29 cellular contexts compared by ENCODE assay signal in genomic region chr1:117275055-117275454, GRCh38.
DNase-seq lines count a peak whose midpoint lies in the region; ATAC-seq and TF ChIP-seq lines count a peak whose summit lies in the region.
"Had no signal": no experiment of that assay in that cellular context is flagged by ENCODE, and none has a peak within 500 bp of the region (broad histone marks: within the 10 kb centered on the region; RNA-seq: fewer than 3 reads in every experiment).

No MANE protein-coding gene starts in this region.

- H3K27me3 Mint-ChIP-seq in activated CD4-positive, alpha-beta T cell treated with anti-CD3 and anti-CD28 coated beads for 36 hours, result no peaks in the 10 kb centered on the region
- peaks cover 4% of the 10 kb centered on the region for H3K27me3 Mint-ChIP-seq in activated T-helper 17 cell treated with anti-CD3 and anti-CD28 coated beads, Interleukin-2, amount 50 U/mL, for 72 hours
- H3K27me3 Mint-ChIP-seq in stimulated activated memory B cell treated with anti-CD40 and anti-IgM and Interleukin-4, amounts not matched to agents 10 μg/mL and 1 μg/mL and 100 μg/mL, for 72 hours, result no peaks in the 10 kb centered on the region

- H3K9me3 ChIP-seq in PC-9 (ENCODE audit: insufficient read depth, low read depth), result no peaks in the 10 kb centered on the region; the same call in 1 of the 2 replicates
- H3K9me3 ChIP-seq: neutrophil, testis, uterus had no signal

- no peak overlapping the region for H2AFZ ChIP-seq in PC-9

- no peak for TF ChIP-seq CTCF in foreskin fibroblast (IDR thresholded peaks at IDR 0.05; ENCODE audit: low read depth, low read length)
- TF ChIP-seq CTCF in PC-9 (conservative IDR thresholded peaks at IDR 0.05), result no peak

- CTCF ChIA-PET in activated CD4-positive, alpha-beta T cell treated with anti-CD3 and anti-CD28 coated beads for 36 hours (lab: Charles Lee), result interaction anchor here (1.3 to 1.7 kb wide), 2 partner anchors 10 to 11 kb away, joined by 3 to 6 read pairs; no protein-coding TSS in a partner anchor
- CTCF ChIA-PET in PC-9 (lab: Charles Lee), result interaction anchor here (0.6 kb wide), 1 partner anchor 193 kb away, joined by 4 read pairs; no protein-coding TSS in a partner anchor

- H3K27me3 ChIP-seq in PC-9 (ENCODE audit: insufficient read depth, low read depth), result no peaks in the 10 kb centered on the region
- H3K27me3 ChIP-seq: gastroesophageal sphincter, neutrophil, testis, uterus had no signal

- no peaks in the 10 kb centered on the region for H3K4me1 Mint-ChIP-seq in activated CD4-positive, alpha-beta T cell treated with anti-CD3 and anti-CD28 coated beads for 36 hours
- H3K4me1 Mint-ChIP-seq in activated T-helper 17 cell treated with anti-CD3 and anti-CD28 coated beads, Interleukin-2, amount 50 U/mL, for 72 hours, result peaks cover 4% of the 10 kb centered on the region
- H3K4me1 Mint-ChIP-seq in stimulated activated memory B cell treated with anti-CD40 and anti-IgM and Interleukin-4, amounts not matched to agents 10 μg/mL and 1 μg/mL and 100 μg/mL, for 72 hours, result no peaks in the 10 kb centered on the region

- ATAC-seq in activated CD4-positive, alpha-beta T cell treated with anti-CD3 and anti-CD28 coated beads for 36 hours, result peak; percentile 57
- peak; percentile 74 for ATAC-seq in activated T-helper 17 cell treated with anti-CD3 and anti-CD28 coated beads, Interleukin-2, amount 50 U/mL, for 72 hours (replicated peaks)
- no peak for ATAC-seq in HG03135 (IDR thresholded peaks at IDR 0.05; ENCODE audit: unreplicated experiment)
- no peak for ATAC-seq in stimulated activated memory B cell treated with anti-CD40 and anti-IgM and Interleukin-4, amounts not matched to agents 10 μg/mL and 1 μg/mL and 100 μg/mL, for 72 hours
- ATAC-seq: effector memory CD8-positive, alpha-beta T cell; gastroesophageal sphincter; Panc1 had no signal

- H3K27ac Mint-ChIP-seq in activated CD4-positive, alpha-beta T cell treated with anti-CD3 and anti-CD28 coated beads for 36 hours, result no peak overlapping the region
- H3K27ac Mint-ChIP-seq in activated T-helper 17 cell treated with anti-CD3 and anti-CD28 coated beads, Interleukin-2, amount 50 U/mL, for 72 hours, result no peak overlapping the region
- H3K27ac Mint-ChIP-seq in stimulated activated memory B cell treated with anti-CD40 and anti-IgM and Interleukin-4, amounts not matched to agents 10 μg/mL and 1 μg/mL and 100 μg/mL, for 72 hours, result no peak overlapping the region
- H3K27ac Mint-ChIP-seq: activated T-helper 1 cell treated with anti-CD3 and anti-CD28 coated beads, Interleukin-12 subunit alpha, Interleukin-12 subunit beta, Interleukin-2, Interleukin-4 antibody, amounts not matched to agents 30 ng/mL and 10 ng/mL and 1 ng/mL, durations not matched to agents 14 hours and 24 hours and 36 hours; effector memory CD8-positive, alpha-beta T cell; H9 had no signal

- H3F3A ChIP-seq in PC-9 (ENCODE audit: insufficient read depth, low read depth), result peaks cover 4% of the 10 kb centered on the region; the same call in 1 of the 2 replicates

- BruUV-seq in PC-9 (replicated peaks; lab: Mats Ljungman, UMichigan), result no TSS peak

- H3K4me1 ChIP-seq in PC-9 (replicated peaks; ENCODE audit: insufficient read depth), result peaks cover 21% of the 10 kb centered on the region
- H3K4me1 ChIP-seq: gastroesophageal sphincter, testis, uterus had no signal

- peaks cover 2% of the 10 kb centered on the region for H3K9me3 Mint-ChIP-seq in activated CD4-positive, alpha-beta T cell treated with anti-CD3 and anti-CD28 coated beads for 36 hours (ENCODE audit: low read depth)
- H3K9me3 Mint-ChIP-seq in activated T-helper 17 cell treated with anti-CD3 and anti-CD28 coated beads, Interleukin-2, amount 50 U/mL, for 72 hours, result no peaks in the 10 kb centered on the region
- H3K9me3 Mint-ChIP-seq in stimulated activated memory B cell treated with anti-CD40 and anti-IgM and Interleukin-4, amounts not matched to agents 10 μg/mL and 1 μg/mL and 100 μg/mL, for 72 hours, result peaks cover 3% of the 10 kb centered on the region
- H3K9me3 Mint-ChIP-seq: activated T-helper 1 cell treated with anti-CD3 and anti-CD28 coated beads, Interleukin-12 subunit alpha, Interleukin-12 subunit beta, Interleukin-2, Interleukin-4 antibody, amounts not matched to agents 30 ng/mL and 10 ng/mL and 1 ng/mL, durations not matched to agents 14 hours and 24 hours and 36 hours; effector memory CD8-positive, alpha-beta T cell had no signal

- H3K9me2 ChIP-seq in PC-9 (ENCODE audit: insufficient read depth), result no peaks in the 10 kb centered on the region

- no peak overlapping the region for H3K4me3 ChIP-seq in foreskin fibroblast (ENCODE audit: low read depth in 1 of 2, low read length in 2 of 2)
- H3K4me3 ChIP-seq in PC-9, result no peak overlapping the region
- H3K4me3 ChIP-seq: coronary artery, gastroesophageal sphincter, testis, uterus had no signal

- no peak for DNase-seq in activated CD4-positive, alpha-beta T cell treated with anti-CD3 and anti-CD28 coated beads for 36 hours
- no peak for DNase-seq in activated CD4-positive, alpha-beta T cell treated with anti-CD3 and anti-CD28 coated beads, Interleukin-2, amount 50 U/mL, for 48 hours
- DNase-seq in foreskin fibroblast, result peak; percentile 7 to 10
- no peak for DNase-seq in PC-9
- no peak for DNase-seq in NCI-H2107 treated with DMSO at 0.1 percent for 48 hours (lab: John Stamatoyannopoulos, UW; ENCODE audit: unreplicated experiment)
- DNase-seq: 8988T; activated CD4-positive, alpha-beta T cell treated with anti-CD3 and anti-CD28 coated beads, Interleukin-2, amount 50 U/mL, for 1 hour; activated naive CD4-positive, alpha-beta T cell treated with anti-CD3 and anti-CD28 coated beads, Interleukin-2, amount 50 U/mL, for 16 hours; anterior cingulate cortex; effector memory CD8-positive, alpha-beta T cell; erythroblast; H9; mesendoderm; NCI-H1436; NCI-H510A; SHP77; stimulated activated CD4-positive, alpha-beta T cell treated with anti-CD3 and anti-CD28 coated beads, Interleukin-15, amount 100 ng/mL, for 24 hours; stimulated activated naive CD4-positive, alpha-beta T cell treated with Interleukin-2 at 50 U/mL for 16 hours; testis; uterus had no signal

- intact Hi-C loops in activated CD4-positive, alpha-beta T cell treated with anti-CD3 and anti-CD28 coated beads for 36 hours (cut with DNase I, micrococcal nuclease), result loop anchor here in 1 of 2 experiments (2.0 kb wide), 1 partner anchor 20 kb away; no protein-coding TSS in a partner anchor
- intact Hi-C loops in PC-9 (cut with micrococcal nuclease; ENCODE audit: unreplicated experiment), result no loop called here

- no peak overlapping the region for H3K4me3 Mint-ChIP-seq in activated CD4-positive, alpha-beta T cell treated with anti-CD3 and anti-CD28 coated beads for 36 hours
- no peak overlapping the region for H3K4me3 Mint-ChIP-seq in activated T-helper 17 cell treated with anti-CD3 and anti-CD28 coated beads, Interleukin-2, amount 50 U/mL, for 72 hours
- no peak overlapping the region for H3K4me3 Mint-ChIP-seq in stimulated activated memory B cell treated with anti-CD40 and anti-IgM and Interleukin-4, amounts not matched to agents 10 μg/mL and 1 μg/mL and 100 μg/mL, for 72 hours
- H3K4me3 Mint-ChIP-seq: activated T-helper 1 cell treated with anti-CD3 and anti-CD28 coated beads, Interleukin-12 subunit alpha, Interleukin-12 subunit beta, Interleukin-2, Interleukin-4 antibody, amounts not matched to agents 30 ng/mL and 10 ng/mL and 1 ng/mL, durations not matched to agents 14 hours and 24 hours and 36 hours; effector memory CD8-positive, alpha-beta T cell; H9 had no signal

- no peaks in the 10 kb centered on the region for H3K36me3 ChIP-seq in PC-9 (ENCODE audit: low read depth)
- H3K36me3 ChIP-seq: gastroesophageal sphincter, neutrophil, uterus had no signal

- POLR2A ChIA-PET in activated CD4-positive, alpha-beta T cell treated with anti-CD3 and anti-CD28 coated beads for 36 hours (lab: Charles Lee), result interaction anchor here (1.0 kb wide), 1 partner anchor 215 kb away, joined by 3 read pairs; the partner anchor contains the start of gene TTF2
- POLR2A ChIA-PET in PC-9 (lab: Charles Lee; ENCODE audit: unreplicated experiment), result no interaction called here

- H3K27ac ChIP-seq in PC-9, result no peak overlapping the region
- H3K27ac ChIP-seq: coronary artery, gastroesophageal sphincter, neutrophil, testis, VCaP had no signal

- no peaks in the 10 kb centered on the region for H3K36me3 Mint-ChIP-seq in activated CD4-positive, alpha-beta T cell treated with anti-CD3 and anti-CD28 coated beads for 36 hours (ENCODE audit: low read depth)
- no peaks in the 10 kb centered on the region for H3K36me3 Mint-ChIP-seq in activated T-helper 17 cell treated with anti-CD3 and anti-CD28 coated beads, Interleukin-2, amount 50 U/mL, for 72 hours (ENCODE audit: low read depth)
- no peaks in the 10 kb centered on the region for H3K36me3 Mint-ChIP-seq in stimulated activated memory B cell treated with anti-CD40 and anti-IgM and Interleukin-4, amounts not matched to agents 10 μg/mL and 1 μg/mL and 100 μg/mL, for 72 hours

- no peak overlapping the region for H3K4me2 ChIP-seq in PC-9

- no peaks in the 10 kb centered on the region for H3K79me2 ChIP-seq in PC-9 (ENCODE audit: low read depth)

- no peaks in the 10 kb centered on the region for H4K20me1 ChIP-seq in PC-9 (ENCODE audit: insufficient read depth)

Comparison
In these comparisons a context has a peak if more than half of its experiments do, and no peak if none do; other contexts are left out.
1. ATAC-seq: peak in activated CD4-positive, alpha-beta T cell treated with anti-CD3 and anti-CD28 coated beads for 36 hours (single experiment) and activated T-helper 17 cell treated with anti-CD3 and anti-CD28 coated beads, Interleukin-2, amount 50 U/mL, for 72 hours (single experiment); none in HG03135 (single experiment) and stimulated activated memory B cell treated with anti-CD40 and anti-IgM and Interleukin-4, amounts not matched to agents 10 μg/mL and 1 μg/mL and 100 μg/mL, for 72 hours (single experiment).
2. DNase-seq: peak in foreskin fibroblast (2 of 2); none in activated CD4-positive, alpha-beta T cell treated with anti-CD3 and anti-CD28 coated beads for 36 hours (single experiment), activated CD4-positive, alpha-beta T cell treated with anti-CD3 and anti-CD28 coated beads, Interleukin-2, amount 50 U/mL, for 48 hours (0 of 2), PC-9 (0 of 2) and NCI-H2107 treated with DMSO at 0.1 percent for 48 hours (single experiment).